In genomic region chr10:99906470-99906869, GRCh38 we compare ENCODE assay signal across 10 cellular contexts.
DNase-seq lines count a peak whose midpoint lies in the region; FAIRE-seq and TF ChIP-seq lines count a peak whose summit lies in the region.
"Had no signal": no experiment of that assay in that cellular context is flagged by ENCODE, and none has a peak within 500 bp of the region (broad histone marks: within the 10 kb centered on the region; RNA-seq: fewer than 3 reads in every experiment).

No MANE protein-coding gene starts in this region.

- H3K4me2 ChIP-seq in astrocyte (ENCODE audit: low read length) (peak overlapping the region; percentile 28), keratinocyte (ENCODE audit: control insufficient read depth, extremely low read depth, insufficient read depth, low read depth, low read length) (peak overlapping the region; percentile 29)

- no peaks in the 10 kb centered on the region; the same call in 1 of the 2 replicates for H3K27me3 Mint-ChIP-seq in HFFc6 (ENCODE audit: insufficient read depth)
- H3K27me3 Mint-ChIP-seq in astrocyte (ENCODE audit: low read depth, unreplicated experiment): no peaks in the 10 kb centered on the region
- no peaks in the 10 kb centered on the region for H3K27me3 Mint-ChIP-seq in mesothelial cell of epicardium (ENCODE audit: low read depth)

- DNase-seq in HFFc6 (peak; percentile 42), astrocyte (ENCODE audit: low read depth) (peak; percentile 97), keratinocyte (ENCODE audit: low read depth, low spot score) (peak; percentile 90), activated gamma-delta T cell (lab: John Stamatoyannopoulos, UW) (no peak), NCI-H82 treated with DMSO at 0.1 percent for 48 hours (lab: John Stamatoyannopoulos, UW; ENCODE audit: unreplicated experiment) (no peak), mesothelial cell of epicardium (ENCODE audit: low spot score in 2 of 2, unreplicated experiment in 2 of 2) (no peak)
- DNase-seq: cerebellar nuclear complex, NCI-H446, occipital lobe had no signal

- TF ChIP-seq CTCF in HFFc6 (IDR thresholded peaks at IDR 0.05) (0 out of 2 replicates have a peak, but pooled peaks have one; percentile 11), astrocyte (IDR thresholded peaks at IDR 0.05; ENCODE audit: insufficient read depth, low read depth, low read length) (peak; percentile 16), keratinocyte (optimal IDR thresholded peaks at IDR 0.05 in 1 of 3, IDR thresholded peaks at IDR 0.05 in 1 of 3, conservative IDR thresholded peaks at IDR 0.05 in 1 of 3; ENCODE audit: extremely low read depth in 1 of 3, insufficient read depth in 2 of 3, low read length in 3 of 3) (peak; percentile 49 to 62 (median 50)), mesothelial cell of epicardium (IDR thresholded peaks at IDR 0.05; ENCODE audit: unreplicated experiment) (no peak)

- H3K36me3 ChIP-seq in astrocyte (ENCODE audit: insufficient read depth, low read length) (peaks cover 51% of the 10 kb centered on the region), keratinocyte (ENCODE audit: control insufficient read depth in 2 of 2, extremely low read depth in 1 of 2, insufficient read depth in 2 of 2, low read length in 2 of 2) (peaks cover 17 to 53% of the 10 kb centered on the region in 2 experiments), subcutaneous abdominal adipose tissue (ENCODE audit: control insufficient read depth in 5 of 5, insufficient read depth in 5 of 5, low read length in 5 of 5) (peaks cover 13 to 62% (median 47%) of the 10 kb centered on the region in 5 donors)

- H3K9ac ChIP-seq in astrocyte (ENCODE audit: low read length): peak overlapping the region; percentile 71
- H3K9ac ChIP-seq in keratinocyte (ENCODE audit: control insufficient read depth, extremely low read depth, insufficient read depth, low read length): peak overlapping the region; percentile 48
- H3K9ac ChIP-seq in subcutaneous abdominal adipose tissue (ENCODE audit: low read length in 5 of 5): no peak overlapping the region

- H3K27me3 ChIP-seq in astrocyte (ENCODE audit: insufficient read depth, low read length) (no peaks in the 10 kb centered on the region), keratinocyte (ENCODE audit: control insufficient read depth, extremely low read depth, insufficient read depth, low read length) (no peaks in the 10 kb centered on the region), subcutaneous abdominal adipose tissue (ENCODE audit: control insufficient read depth in 5 of 5, insufficient read depth in 4 of 5, low read length in 5 of 5) (no peaks in the 10 kb centered on the region)

- H3K27ac Mint-ChIP-seq in HFFc6 (peak overlapping the region; percentile 86), astrocyte (ENCODE audit: unreplicated experiment) (no peak overlapping the region), mesothelial cell of epicardium (no peak overlapping the region)

- no peaks in the 10 kb centered on the region for H3K9me3 Mint-ChIP-seq in HFFc6
- no peaks in the 10 kb centered on the region for H3K9me3 Mint-ChIP-seq in astrocyte (ENCODE audit: unreplicated experiment)
- H3K9me3 Mint-ChIP-seq in mesothelial cell of epicardium: no peaks in the 10 kb centered on the region

- H3K4me1 ChIP-seq in astrocyte (ENCODE audit: insufficient read depth, low read length) (peaks cover 14% of the 10 kb centered on the region), keratinocyte (ENCODE audit: control insufficient read depth, extremely low read depth, insufficient read depth, low read length) (peaks cover 17% of the 10 kb centered on the region), subcutaneous abdominal adipose tissue (ENCODE audit: control insufficient read depth in 5 of 5, insufficient read depth in 5 of 5, low read length in 5 of 5) (peaks cover 0 to 8% (median 0%) of the 10 kb centered on the region in 5 donors)

- H3K4me3 ChIP-seq in astrocyte (ENCODE audit: insufficient read depth, low read depth, low read length) (no peak overlapping the region), keratinocyte (ENCODE audit: control insufficient read depth in 2 of 3, extremely low read depth in 1 of 3, insufficient read depth in 2 of 3, low read depth in 1 of 3, low read length in 3 of 3) (no peak overlapping the region), subcutaneous abdominal adipose tissue (ENCODE audit: low read depth in 1 of 5, low read length in 5 of 5) (no peak overlapping the region)

- H3K27ac ChIP-seq in astrocyte (ENCODE audit: low read depth, low read length): peak overlapping the region; percentile 75
- peak overlapping the region; percentile 82 for H3K27ac ChIP-seq in keratinocyte (ENCODE audit: control insufficient read depth, insufficient read depth, low read length)
- H3K27ac ChIP-seq in subcutaneous abdominal adipose tissue (ENCODE audit: low read depth, low read length): peak overlapping the region; percentile 40

- H2AFZ ChIP-seq in astrocyte (ENCODE audit: low read depth, low read length): no peak overlapping the region
- H2AFZ ChIP-seq in keratinocyte (ENCODE audit: control insufficient read depth, low read length): no peak overlapping the region

- H4K20me1 ChIP-seq in astrocyte (ENCODE audit: insufficient read depth, low read length) (peaks cover 12% of the 10 kb centered on the region), keratinocyte (ENCODE audit: control insufficient read depth, extremely low read depth, insufficient read depth, low read length) (no peaks in the 10 kb centered on the region)

- dilution Hi-C loops in keratinocyte (cut with MboI; ENCODE audit: extremely low pct_ligation_motif_present, low sequenced_read_pairs): no loop called here

- H3K4me1 Mint-ChIP-seq in HFFc6 (ENCODE audit: low read depth) (peaks cover 53% of the 10 kb centered on the region), astrocyte (ENCODE audit: low read depth, unreplicated experiment) (peaks cover 7% of the 10 kb centered on the region), mesothelial cell of epicardium (peaks cover 3% of the 10 kb centered on the region)

- H3K9me1 ChIP-seq in keratinocyte (ENCODE audit: control insufficient read depth, extremely low read depth, insufficient read depth, low read length): no peaks in the 10 kb centered on the region

- H3K9me3 ChIP-seq in astrocyte (ENCODE audit: insufficient read depth, low read depth, low read length): no peaks in the 10 kb centered on the region
- no peaks in the 10 kb centered on the region for H3K9me3 ChIP-seq in keratinocyte (ENCODE audit: control insufficient read depth, low read depth, low read length)
- H3K9me3 ChIP-seq in subcutaneous abdominal adipose tissue (ENCODE audit: control insufficient read depth in 5 of 5, low read length in 5 of 5): no peaks in the 10 kb centered on the region

- FAIRE-seq in astrocyte (lab: Jason Lieb, UNC) (peak; percentile 34), keratinocyte (lab: Jason Lieb, UNC) (peak; percentile 90)

- H3K4me3 Mint-ChIP-seq in HFFc6 (no peak overlapping the region), astrocyte (ENCODE audit: unreplicated experiment) (no peak overlapping the region), mesothelial cell of epicardium (no peak overlapping the region)

- H3K36me3 Mint-ChIP-seq in HFFc6 (ENCODE audit: low read depth): peaks cover 74% of the 10 kb centered on the region
- peaks cover 32% of the 10 kb centered on the region for H3K36me3 Mint-ChIP-seq in astrocyte (ENCODE audit: low read depth, unreplicated experiment)
- peaks cover 37% of the 10 kb centered on the region for H3K36me3 Mint-ChIP-seq in mesothelial cell of epicardium

- H3K79me2 ChIP-seq in astrocyte (ENCODE audit: insufficient read depth, low read length): peaks cover 70% of the 10 kb centered on the region
- peaks cover 38% of the 10 kb centered on the region for H3K79me2 ChIP-seq in keratinocyte (ENCODE audit: control insufficient read depth, insufficient read depth, low read length)

Comparison
In these comparisons a context has a peak if more than half of its experiments do, and no peak if none do; other contexts are left out.
1. DNase-seq: peak in HFFc6 (single experiment), astrocyte (single experiment) and keratinocyte (single experiment); none in activated gamma-delta T cell (single experiment), NCI-H82 treated with DMSO at 0.1 percent for 48 hours (single experiment) and mesothelial cell of epicardium (0 of 2).
2. H3K9ac ChIP-seq: peak in astrocyte (single experiment) and keratinocyte (single experiment); none in subcutaneous abdominal adipose tissue (0 of 5).
3. Peak in every context shown above with its lines, with median percentiles within 50 percentile points of each other: H3K27ac ChIP-seq.